ENCODE assay signal across 12 cellular contexts in genomic region chr4:37989398-37990260, GRCh38. TPM values are rescaled to one million over a fixed set of nuclear protein-coding genes. Genes with fewer than 3 reads are reported as not detected.
DNase-seq lines count a peak whose midpoint lies in the region; ATAC-seq, FAIRE-seq and TF ChIP-seq lines count a peak whose summit lies in the region.
"Had no signal": no experiment of that assay in that cellular context is flagged by ENCODE, and none has a peak within 500 bp of the region (broad histone marks: within the 10 kb centered on the region; RNA-seq: fewer than 3 reads in every experiment).

No MANE protein-coding gene starts in this region.

- no peaks in the 10 kb centered on the region for H3K4me1 ChIP-seq in K562 (replicated peaks in 1 of 2; ENCODE audit: control insufficient read depth in 2 of 2, insufficient read depth in 2 of 2, low read length in 2 of 2)

- peaks cover 6 to 8% of the 10 kb centered on the region in 2 experiments; a peak in 3 of 5 replicates for H3K27me3 ChIP-seq in K562 (ENCODE audit: control insufficient read depth in 2 of 2, insufficient read depth in 2 of 2, low read length in 2 of 2)

- H3K4me3 ChIP-seq in K562, result no peak overlapping the region

- peak; percentile 34 for DNase-seq in KG1 (lab: John Stamatoyannopoulos, UW)
- no peak for DNase-seq in K562 (ENCODE audit: extremely low read depth in 1 of 4, low spot score in 3 of 4)
- no peak for DNase-seq in memory B cell (ENCODE audit: low spot score in 2 of 2)
- DNase-seq in type B pancreatic cell (ENCODE audit: extremely low spot score, unreplicated experiment), result no peak
- no peak for DNase-seq in amygdala (lab: John Stamatoyannopoulos, UW)
- no peak for DNase-seq in NCI-H510A treated with DMSO at 0.1 percent for 48 hours (lab: John Stamatoyannopoulos, UW)
- DNase-seq: naive thymus-derived CD8-positive, alpha-beta T cell; NCI-H2227 treated with DMSO at 0.1 percent for 48 hours had no signal

- no peaks in the 10 kb centered on the region for H3K9me3 ChIP-seq in K562 (replicated peaks; ENCODE audit: control insufficient read depth, insufficient read depth, low read depth, low read length)

- peaks cover 8% of the 10 kb centered on the region for H3K36me3 Mint-ChIP-seq in memory B cell
- peaks cover 12% of the 10 kb centered on the region for H3K36me3 Mint-ChIP-seq in type B pancreatic cell

- TF ChIP-seq RAD21 in K562 (CRISPR knock-in tag; conservative IDR thresholded peaks at IDR 0.05 in 1 of 2, IDR thresholded peaks at IDR 0.05 in 1 of 2), result no peak

- in situ Hi-C loops in K562 (cut with MboI), result no loop called here

- no peak overlapping the region for H3K27ac ChIP-seq in K562 (ENCODE audit: extremely low read depth, low read depth, low read length)

- H3K9ac ChIP-seq in K562 (ENCODE audit: insufficient read depth in 1 of 2, low read depth in 2 of 2, low read length in 2 of 2), result no peak overlapping the region

- no peak for FAIRE-seq in K562 (lab: Jason Lieb, UNC)
- FAIRE-seq: TTC549 had no signal

- H3K27ac Mint-ChIP-seq in memory B cell (peak overlapping the region; percentile 60), type B pancreatic cell (peak overlapping the region; percentile 82)
- H3K27ac Mint-ChIP-seq: activated naive CD8-positive, alpha-beta T cell had no signal

- POLR2A ChIA-PET in K562 (lab: Yijun Ruan, JAX), result no interaction called here

- TF ChIP-seq POLR2A in K562 (conservative IDR thresholded peaks at IDR 0.05), result no peak

- no peak for TF ChIP-seq EP300 in K562 (IDR thresholded peaks at IDR 0.05; ENCODE audit: low read length)

- no peak for ATAC-seq in K562
- ATAC-seq in memory B cell (ENCODE audit: low read depth), result peak; percentile 85
- ATAC-seq in GM21576 (IDR thresholded peaks at IDR 0.05; ENCODE audit: unreplicated experiment), result no peak
- ATAC-seq: naive thymus-derived CD8-positive, alpha-beta T cell had no signal

- H3K27me3 Mint-ChIP-seq in memory B cell (no peaks in the 10 kb centered on the region), type B pancreatic cell (no peaks in the 10 kb centered on the region)
- H3K27me3 Mint-ChIP-seq: activated naive CD8-positive, alpha-beta T cell; naive thymus-derived CD8-positive, alpha-beta T cell had no signal

- no peak overlapping the region for H2AFZ ChIP-seq in K562 (ENCODE audit: low read depth, low read length)

- H3K36me3 ChIP-seq in K562 (ENCODE audit: control insufficient read depth, insufficient read depth, low read length), result no peaks in the 10 kb centered on the region

- no peak overlapping the region for H3K4me2 ChIP-seq in K562 (ENCODE audit: insufficient read depth, low read length)

- H4K20me1 ChIP-seq in K562 (replicated peaks; ENCODE audit: control insufficient read depth, insufficient read depth, low read length), result no peaks in the 10 kb centered on the region

- TF ChIP-seq CTCF in K562 (IDR thresholded peaks at IDR 0.05 in 2 of 3, conservative IDR thresholded peaks at IDR 0.05 in 1 of 3; ENCODE audit: insufficient read depth in 2 of 3, low read depth in 1 of 3, low read length in 3 of 3) (no peak), type B pancreatic cell (conservative IDR thresholded peaks at IDR 0.05) (no peak)

- intact Hi-C loops in K562 (cut with micrococcal nuclease), result no loop called here

- CTCF ChIA-PET in K562 (lab: Yijun Ruan, JAX; ENCODE audit: low intra/inter-chr PET ratio), result no interaction called here

- no peaks in the 10 kb centered on the region for H3K9me3 Mint-ChIP-seq in memory B cell
- H3K9me3 Mint-ChIP-seq in type B pancreatic cell, result peaks cover 4% of the 10 kb centered on the region
- H3K9me3 Mint-ChIP-seq: naive thymus-derived CD8-positive, alpha-beta T cell had no signal

- H3K9me1 ChIP-seq in K562 (ENCODE audit: control insufficient read depth, insufficient read depth, low read length), result no peaks in the 10 kb centered on the region

- H3K79me2 ChIP-seq in K562 (ENCODE audit: control insufficient read depth, insufficient read depth, low read length), result no peaks in the 10 kb centered on the region

- 23% methylated on average over 8 of the region's 8 CpGs for WGBS in K562 (ENCODE audit: insufficient coverage, low coverage, missing lambda C conversion rate)

- H3K4me1 Mint-ChIP-seq in memory B cell, result peaks cover 24% of the 10 kb centered on the region
- peaks cover 43% of the 10 kb centered on the region for H3K4me1 Mint-ChIP-seq in type B pancreatic cell (ENCODE audit: unreplicated experiment)

- H3K4me3 Mint-ChIP-seq in memory B cell (peak overlapping the region; percentile 11), type B pancreatic cell (peak overlapping the region; percentile 7)
- H3K4me3 Mint-ChIP-seq: activated naive CD8-positive, alpha-beta T cell had no signal

- BruUV-seq in K562 (replicated peaks; lab: Mats Ljungman, UMichigan), result no TSS peak

TF ChIP-seq in K562, 482 proteins besides CTCF, POLR2A, EP300 and RAD21:
- TF ChIP-seq ZNF316 (IDR thresholded peaks at IDR 0.05) (peak; percentile 55; the same call in 1 of the 2 replicates), C11orf30 (IDR thresholded peaks at IDR 0.05; ENCODE audit: low read depth) (peak; percentile 38; the same call in 1 of the 2 replicates), ESRRA (IDR thresholded peaks at IDR 0.05; ENCODE audit: borderline replicate concordance, low read depth) (peak; percentile 61; the same call in 1 of the 2 replicates), FOXA3 (CRISPR knock-in tag; conservative IDR thresholded peaks at IDR 0.05 in 1 of 2, IDR thresholded peaks at IDR 0.05 in 1 of 2) (no peak), MAFG (tag; conservative IDR thresholded peaks at IDR 0.05) (0 out of 2 replicates have a peak, but pooled peaks have one; percentile 13), ADNP (tag; IDR thresholded peaks at IDR 0.05) (no peak)
TF ChIP-seq in K562: peak in this region for 4.

RNA-seq across cellular contexts. Expression of gene PTTG2, which starts 29.4 kb away (rescaled TPM):
- total RNA-seq in K562 (2011; cell fraction: chromatin; rRNA removed; ENCODE audit: low replicate concordance), result not detected in 2 replicates
- not detected in 2 replicates for total RNA-seq in K562 (2011; cell fraction: nucleolus; rRNA removed)
- not detected in 2 replicates for total RNA-seq in K562 (2011; cell fraction: nucleoplasm; rRNA removed)
- total RNA-seq in K562 (2014; rRNA removed), result not detected in 2 replicates
- not detected in 2 replicates for total RNA-seq in K562 (2014; rRNA removed; fragmentation: Illumina TruSeq; extraction: Trizol)
- not detected in 2 replicates for total RNA-seq in K562 (2015; rRNA removed; fragmentation: Illumina TruSeq; extraction: Trizol)
- not detected in 2 replicates for total RNA-seq in K562 (2021)
- polyA plus RNA-seq in K562 (2011; rRNA removed), result not detected in 2 replicates
- not detected in 2 replicates for polyA plus RNA-seq in K562 (2011; cell fraction: cytosol; rRNA removed)
- not detected in 2 replicates for polyA plus RNA-seq in K562 (2011; cell fraction: nucleus; rRNA removed)
- not detected in 2 replicates for polyA plus RNA-seq in K562 (2012)
- polyA plus RNA-seq in K562 (2014; fragmentation: Illumina TruSeq; extraction: Trizol), result not detected in 2 replicates
- not detected for polyA plus RNA-seq in K562 (2014; fragmentation: Nextera tagmentation; extraction: Ambion mirVana)
- polyA plus RNA-seq in K562 (2014; rRNA removed), result not detected in 2 replicates
- not detected in 2 replicates for polyA minus RNA-seq in K562 (2011; rRNA and poly(A)+ RNA removed)
- polyA minus RNA-seq in K562 (2011; cell fraction: cytosol; rRNA and poly(A)+ RNA removed), result not detected in 2 replicates
- polyA minus RNA-seq in K562 (2011; cell fraction: nucleus; rRNA and poly(A)+ RNA removed), result not detected in 2 replicates
- total RNA-seq in type B pancreatic cell (ENCODE audit: low replicate concordance), result not detected in 2 replicates
- total RNA-seq: fibroblast of lung had no signal
- polyA plus RNA-seq: fibroblast of lung; naive thymus-derived CD8-positive, alpha-beta T cell had no signal
